In genomic region chr6:137417411-137417810, GRCh38 we compare ENCODE assay signal across 20 cellular contexts.
DNase-seq lines count a peak whose midpoint lies in the region; ATAC-seq and TF ChIP-seq lines count a peak whose summit lies in the region.
"Had no signal": no experiment of that assay in that cellular context is flagged by ENCODE, and none has a peak within 500 bp of the region (broad histone marks: within the 10 kb centered on the region; RNA-seq: fewer than 3 reads in every experiment).

No MANE protein-coding gene starts in this region.

- H3F3A ChIP-seq in GM23248 (ENCODE audit: insufficient read depth) = peaks cover 10% of the 10 kb centered on the region; the same call in 1 of the 2 replicates

- no peak for TF ChIP-seq CTCF in VCaP (conservative IDR thresholded peaks at IDR 0.05)

- H3K4me1 ChIP-seq in GM23248 (ENCODE audit: insufficient read depth) = no peaks in the 10 kb centered on the region

- 39 to 50% methylated on average over 2 of the region's 2 CpGs for WGBS in GM23248 (ENCODE audit: low coverage in 1 of 2, low lambda C conversion rate in 2 of 2, missing lambda C conversion rate in 2 of 2), 2 experiments

- no peaks in the 10 kb centered on the region for H3K36me3 Mint-ChIP-seq in stimulated activated effector memory CD8-positive, alpha-beta T cell treated with anti-CD3 and anti-CD28 coated beads, Interleukin-12 subunit alpha, Interleukin-12 subunit beta, amount 100 ng/mL, for 72 hours

- no peak overlapping the region for H2AFZ ChIP-seq in GM23248

- peaks cover 6% of the 10 kb centered on the region for H3K4me1 Mint-ChIP-seq in stimulated activated effector memory CD8-positive, alpha-beta T cell treated with anti-CD3 and anti-CD28 coated beads, Interleukin-12 subunit alpha, Interleukin-12 subunit beta, amount 100 ng/mL, for 72 hours

- no peaks in the 10 kb centered on the region for H3K79me2 ChIP-seq in GM23248 (ENCODE audit: insufficient read depth)

- H3K4me3 Mint-ChIP-seq in stimulated activated effector memory CD8-positive, alpha-beta T cell treated with anti-CD3 and anti-CD28 coated beads, Interleukin-12 subunit alpha, Interleukin-12 subunit beta, amount 100 ng/mL, for 72 hours = no peak overlapping the region
- H3K4me3 Mint-ChIP-seq: activated naive CD4-positive, alpha-beta T cell treated with anti-CD3 and anti-CD28 coated beads for 36 hours had no signal

- no peaks in the 10 kb centered on the region for H3K9me3 Mint-ChIP-seq in stimulated activated effector memory CD8-positive, alpha-beta T cell treated with anti-CD3 and anti-CD28 coated beads, Interleukin-12 subunit alpha, Interleukin-12 subunit beta, amount 100 ng/mL, for 72 hours
- H3K9me3 Mint-ChIP-seq: activated naive CD4-positive, alpha-beta T cell treated with anti-CD3 and anti-CD28 coated beads for 36 hours had no signal

- H4K20me1 ChIP-seq in GM23248 (ENCODE audit: insufficient read depth) = no peaks in the 10 kb centered on the region

- no peak overlapping the region for H3K4me2 ChIP-seq in GM23248 (ENCODE audit: unreplicated experiment)

- H3K27me3 ChIP-seq in GM23248 (replicated peaks; ENCODE audit: insufficient read depth) = peaks cover 16% of the 10 kb centered on the region
- no peaks in the 10 kb centered on the region; the same call in 1 of the 2 replicates for H3K27me3 ChIP-seq in H7 (ENCODE audit: control insufficient read depth, insufficient read depth, low read length)
- H3K27me3 ChIP-seq: thyroid gland had no signal

- no peak overlapping the region for H3K9ac ChIP-seq in GM23248

- peak; percentile 36 for ATAC-seq in stimulated activated effector memory CD8-positive, alpha-beta T cell treated with anti-CD3 and anti-CD28 coated beads, Interleukin-12 subunit alpha, Interleukin-12 subunit beta, amount 100 ng/mL, for 72 hours
- ATAC-seq in HG02885 (IDR thresholded peaks at IDR 0.05; ENCODE audit: poor library complexity, unreplicated experiment) = no peak
- no peak for ATAC-seq in HG02938 (IDR thresholded peaks at IDR 0.05; ENCODE audit: unreplicated experiment)

- H3K36me3 ChIP-seq in GM23248 (ENCODE audit: low read depth) = no peaks in the 10 kb centered on the region
- no peaks in the 10 kb centered on the region for H3K36me3 ChIP-seq in H7 (replicated peaks; ENCODE audit: control insufficient read depth, insufficient read depth, low read length)
- H3K36me3 ChIP-seq: thyroid gland had no signal

- in situ Hi-C loops in GM23248 (cut with MboI) = no loop called here

- H3K9me3 ChIP-seq in GM23248 (ENCODE audit: low read depth) = no peaks in the 10 kb centered on the region
- H3K9me3 ChIP-seq: thyroid gland had no signal

- no peaks in the 10 kb centered on the region for H3K9me2 ChIP-seq in GM23248 (ENCODE audit: insufficient read depth)

- DNase-seq in GM23248 (peak; percentile 12), fibroblast of peridontal ligament (ENCODE audit: extremely low read depth) (peak; percentile 66), H7 (no peak)
- no peak for DNase-seq in stimulated activated effector memory CD8-positive, alpha-beta T cell treated with anti-CD3 and anti-CD28 coated beads, Interleukin-12 subunit alpha, Interleukin-12 subunit beta, amount 100 ng/mL, for 72 hours (ENCODE audit: low spot score in 2 of 2)
- DNase-seq: activated naive CD4-positive, alpha-beta T cell treated with anti-CD3 and anti-CD28 coated beads for 36 hours; activated T-cell treated with anti-CD3 and anti-CD28 coated beads, Interleukin-2, amount 50 U/mL, for 48 hours; AML-193; aorta; COR-L47; DMS79 treated with DMSO at 0.1 percent for 48 hours; stimulated activated CD4-positive, alpha-beta T cell treated with anti-CD3 and anti-CD28 coated beads, Interleukin-2, amount 100 ng/mL, for 48 hours; stimulated activated naive CD4-positive, alpha-beta T cell treated with Interleukin-2 at 50 U/mL for 16 hours; thyroid gland had no signal

- no peak overlapping the region for H3K27ac ChIP-seq in GM23248
- H3K27ac ChIP-seq in VCaP = peak overlapping the region; percentile 44
- H3K27ac ChIP-seq: epithelial cell of prostate, HL-60, RWPE1, thyroid gland had no signal

- no peak overlapping the region for H3K27ac Mint-ChIP-seq in stimulated activated effector memory CD8-positive, alpha-beta T cell treated with anti-CD3 and anti-CD28 coated beads, Interleukin-12 subunit alpha, Interleukin-12 subunit beta, amount 100 ng/mL, for 72 hours
- H3K27ac Mint-ChIP-seq: activated naive CD4-positive, alpha-beta T cell treated with anti-CD3 and anti-CD28 coated beads for 36 hours had no signal

- H3K4me3 ChIP-seq in GM23248 (no peak overlapping the region), H7 (ENCODE audit: insufficient read depth, low read depth, low read length) (no peak overlapping the region)
- H3K4me3 ChIP-seq: lung, thyroid gland had no signal

Comparison
In these comparisons a context has a peak if more than half of its experiments do, and no peak if none do; other contexts are left out.
1. DNase-seq: peak in GM23248 (single experiment) and fibroblast of peridontal ligament (single experiment); none in stimulated activated effector memory CD8-positive, alpha-beta T cell treated with anti-CD3 and anti-CD28 coated beads, Interleukin-12 subunit alpha, Interleukin-12 subunit beta, amount 100 ng/mL, for 72 hours (0 of 2) and H7 (single experiment).